ENCODE assay signal across 1 cellular context in the genomic region with DNA sequence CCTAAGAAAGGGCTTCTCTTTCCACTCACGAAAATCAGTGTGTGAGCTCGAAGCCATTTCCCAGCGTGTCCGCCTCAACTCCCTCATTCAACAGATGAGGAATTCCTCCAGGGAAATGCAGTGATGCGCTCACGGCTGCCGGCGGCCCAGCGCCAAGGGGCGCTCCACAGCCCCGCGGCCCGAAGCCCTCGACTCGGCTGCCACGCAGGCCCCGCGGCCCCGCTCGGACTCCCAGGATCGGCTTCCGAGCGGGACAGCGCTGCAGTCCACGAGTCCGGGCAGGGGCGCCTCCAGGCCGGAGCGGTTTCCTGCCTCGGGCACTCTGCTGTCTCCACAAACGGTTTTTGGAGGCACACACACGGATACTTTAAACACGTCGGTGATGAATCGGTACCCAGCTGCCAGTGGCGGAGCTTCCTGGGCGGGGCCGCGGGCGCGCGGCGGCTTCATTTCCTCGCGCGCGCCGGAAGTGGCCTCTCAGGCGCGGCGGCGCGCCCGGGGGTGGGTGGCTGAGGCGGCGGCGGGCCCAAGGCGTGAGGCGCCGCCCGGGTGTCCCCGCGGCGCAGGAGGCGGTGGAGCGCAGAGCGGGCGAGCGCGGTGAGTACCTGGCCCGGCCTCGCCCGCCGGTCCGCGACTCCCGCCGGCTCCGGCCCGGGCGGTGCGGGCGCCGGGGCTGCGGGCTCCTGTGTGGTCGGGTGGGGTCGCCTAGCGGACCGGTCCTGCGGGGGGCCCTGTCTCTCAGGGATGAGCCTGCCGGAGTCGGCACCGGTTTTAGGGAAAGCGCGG.
A peak's percentile ranks its signal among the peaks of the same experiment; 100 is the strongest.
TF ChIP-seq lines count a peak whose summit lies in the region.

A gene with protein sequence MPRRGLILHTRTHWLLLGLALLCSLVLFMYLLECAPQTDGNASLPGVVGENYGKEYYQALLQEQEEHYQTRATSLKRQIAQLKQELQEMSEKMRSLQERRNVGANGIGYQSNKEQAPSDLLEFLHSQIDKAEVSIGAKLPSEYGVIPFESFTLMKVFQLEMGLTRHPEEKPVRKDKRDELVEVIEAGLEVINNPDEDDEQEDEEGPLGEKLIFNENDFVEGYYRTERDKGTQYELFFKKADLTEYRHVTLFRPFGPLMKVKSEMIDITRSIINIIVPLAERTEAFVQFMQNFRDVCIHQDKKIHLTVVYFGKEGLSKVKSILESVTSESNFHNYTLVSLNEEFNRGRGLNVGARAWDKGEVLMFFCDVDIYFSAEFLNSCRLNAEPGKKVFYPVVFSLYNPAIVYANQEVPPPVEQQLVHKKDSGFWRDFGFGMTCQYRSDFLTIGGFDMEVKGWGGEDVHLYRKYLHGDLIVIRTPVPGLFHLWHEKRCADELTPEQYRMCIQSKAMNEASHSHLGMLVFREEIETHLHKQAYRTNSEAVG (plus strand): TSS at position 475 of the 786 bp plus-strand sequence. CDS start 16,705 bp downstream, outside the sequence.

TF ChIP-seq in HepG2, 621 proteins besides CTCF, POLR2A, EP300 and RAD21 (continued from another document and continues in another):
- TF ChIP-seq, protein P1, sequence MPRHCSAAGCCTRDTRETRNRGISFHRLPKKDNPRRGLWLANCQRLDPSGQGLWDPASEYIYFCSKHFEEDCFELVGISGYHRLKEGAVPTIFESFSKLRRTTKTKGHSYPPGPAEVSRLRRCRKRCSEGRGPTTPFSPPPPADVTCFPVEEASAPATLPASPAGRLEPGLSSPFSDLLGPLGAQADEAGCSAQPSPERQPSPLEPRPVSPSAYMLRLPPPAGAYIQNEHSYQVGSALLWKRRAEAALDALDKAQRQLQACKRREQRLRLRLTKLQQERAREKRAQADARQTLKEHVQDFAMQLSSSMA (CRISPR knock-in tag; IDR thresholded peaks at IDR 0.05): peak; percentile 66; the same call in 1 of the 2 replicates
- TF ChIP-seq TBX2 (CRISPR knock-in tag; IDR thresholded peaks at IDR 0.05; ENCODE audit: borderline replicate concordance) (peak; percentile 58; the same call in 1 of the 2 replicates), TGIF2 (CRISPR knock-in tag; IDR thresholded peaks at IDR 0.05) (no peak), PHB2 (IDR thresholded peaks at IDR 0.05; ENCODE audit: partially characterized antibody) (no peak), NR2F6 (IDR thresholded peaks at IDR 0.05) (no peak), NR2F6 (CRISPR knock-in tag; IDR thresholded peaks at IDR 0.05) (no peak), ZNF260 (CRISPR knock-in tag; IDR thresholded peaks at IDR 0.05; ENCODE audit: borderline replicate concordance, low read depth) (no peak), GTF3A (CRISPR knock-in tag; conservative IDR thresholded peaks at IDR 0.05) (no peak), SUZ12 (IDR thresholded peaks at IDR 0.05; ENCODE audit: low read depth, low read length) (no peak), CBX2 (IDR thresholded peaks at IDR 0.05; ENCODE audit: low read depth, low read length) (no peak), CBX2 (CRISPR knock-in tag; IDR thresholded peaks at IDR 0.05; ENCODE audit: low read depth) (no peak), ZNF383 (CRISPR knock-in tag; IDR thresholded peaks at IDR 0.05; ENCODE audit: borderline replicate concordance) (no peak), ZNF234 (CRISPR knock-in tag; conservative IDR thresholded peaks at IDR 0.05) (0 out of 2 replicates have a peak, but pooled peaks have one; percentile 52), ZNF207 (IDR thresholded peaks at IDR 0.05; ENCODE audit: borderline replicate concordance) (no peak), MEIS2 (CRISPR knock-in tag; IDR thresholded peaks at IDR 0.05) (no peak), SALL2 (CRISPR knock-in tag; IDR thresholded peaks at IDR 0.05) (no peak; the same call in 1 of the 2 replicates), MIXL1 (CRISPR knock-in tag; IDR thresholded peaks at IDR 0.05) (no peak), HNF4G (IDR thresholded peaks at IDR 0.05; ENCODE audit: borderline replicate concordance, low read depth, low read length) (no peak), HNF4G (CRISPR knock-in tag; IDR thresholded peaks at IDR 0.05; ENCODE audit: borderline replicate concordance, low read depth) (no peak), PRMT3 (CRISPR knock-in tag; IDR thresholded peaks at IDR 0.05; ENCODE audit: borderline replicate concordance, low read depth) (no peak), MAZ (IDR thresholded peaks at IDR 0.05; ENCODE audit: borderline replicate concordance, low read depth, low read length) (no peak), MAZ (CRISPR knock-in tag; IDR thresholded peaks at IDR 0.05; ENCODE audit: low read depth) (peak; percentile 81), ZFY (CRISPR knock-in tag; IDR thresholded peaks at IDR 0.05) (peak; percentile 91), ZNF430 (CRISPR knock-in tag; IDR thresholded peaks at IDR 0.05) (peak; percentile 20; the same call in 1 of the 2 replicates), HOXA5 (CRISPR knock-in tag; IDR thresholded peaks at IDR 0.05) (no peak), ZNF451 (CRISPR knock-in tag; IDR thresholded peaks at IDR 0.05) (no peak), ZNF782 (CRISPR knock-in tag; IDR thresholded peaks at IDR 0.05; ENCODE audit: borderline replicate concordance) (no peak), ZNF547 (CRISPR knock-in tag; IDR thresholded peaks at IDR 0.05) (peak; percentile 88), KAT7 (CRISPR knock-in tag; IDR thresholded peaks at IDR 0.05; ENCODE audit: borderline replicate concordance) (peak; percentile 64; the same call in 1 of the 2 replicates), YEATS4 (CRISPR knock-in tag; IDR thresholded peaks at IDR 0.05; ENCODE audit: borderline replicate concordance) (peak; percentile 87; the same call in 1 of the 2 replicates), ZFP1 (CRISPR knock-in tag; IDR thresholded peaks at IDR 0.05) (no peak)
- TF ChIP-seq, protein P2, sequence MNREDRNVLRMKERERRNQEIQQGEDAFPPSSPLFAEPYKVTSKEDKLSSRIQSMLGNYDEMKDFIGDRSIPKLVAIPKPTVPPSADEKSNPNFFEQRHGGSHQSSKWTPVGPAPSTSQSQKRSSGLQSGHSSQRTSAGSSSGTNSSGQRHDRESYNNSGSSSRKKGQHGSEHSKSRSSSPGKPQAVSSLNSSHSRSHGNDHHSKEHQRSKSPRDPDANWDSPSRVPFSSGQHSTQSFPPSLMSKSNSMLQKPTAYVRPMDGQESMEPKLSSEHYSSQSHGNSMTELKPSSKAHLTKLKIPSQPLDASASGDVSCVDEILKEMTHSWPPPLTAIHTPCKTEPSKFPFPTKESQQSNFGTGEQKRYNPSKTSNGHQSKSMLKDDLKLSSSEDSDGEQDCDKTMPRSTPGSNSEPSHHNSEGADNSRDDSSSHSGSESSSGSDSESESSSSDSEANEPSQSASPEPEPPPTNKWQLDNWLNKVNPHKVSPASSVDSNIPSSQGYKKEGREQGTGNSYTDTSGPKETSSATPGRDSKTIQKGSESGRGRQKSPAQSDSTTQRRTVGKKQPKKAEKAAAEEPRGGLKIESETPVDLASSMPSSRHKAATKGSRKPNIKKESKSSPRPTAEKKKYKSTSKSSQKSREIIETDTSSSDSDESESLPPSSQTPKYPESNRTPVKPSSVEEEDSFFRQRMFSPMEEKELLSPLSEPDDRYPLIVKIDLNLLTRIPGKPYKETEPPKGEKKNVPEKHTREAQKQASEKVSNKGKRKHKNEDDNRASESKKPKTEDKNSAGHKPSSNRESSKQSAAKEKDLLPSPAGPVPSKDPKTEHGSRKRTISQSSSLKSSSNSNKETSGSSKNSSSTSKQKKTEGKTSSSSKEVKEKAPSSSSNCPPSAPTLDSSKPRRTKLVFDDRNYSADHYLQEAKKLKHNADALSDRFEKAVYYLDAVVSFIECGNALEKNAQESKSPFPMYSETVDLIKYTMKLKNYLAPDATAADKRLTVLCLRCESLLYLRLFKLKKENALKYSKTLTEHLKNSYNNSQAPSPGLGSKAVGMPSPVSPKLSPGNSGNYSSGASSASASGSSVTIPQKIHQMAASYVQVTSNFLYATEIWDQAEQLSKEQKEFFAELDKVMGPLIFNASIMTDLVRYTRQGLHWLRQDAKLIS (CRISPR knock-in tag; IDR thresholded peaks at IDR 0.05): no peak
- TF ChIP-seq, protein P3, sequence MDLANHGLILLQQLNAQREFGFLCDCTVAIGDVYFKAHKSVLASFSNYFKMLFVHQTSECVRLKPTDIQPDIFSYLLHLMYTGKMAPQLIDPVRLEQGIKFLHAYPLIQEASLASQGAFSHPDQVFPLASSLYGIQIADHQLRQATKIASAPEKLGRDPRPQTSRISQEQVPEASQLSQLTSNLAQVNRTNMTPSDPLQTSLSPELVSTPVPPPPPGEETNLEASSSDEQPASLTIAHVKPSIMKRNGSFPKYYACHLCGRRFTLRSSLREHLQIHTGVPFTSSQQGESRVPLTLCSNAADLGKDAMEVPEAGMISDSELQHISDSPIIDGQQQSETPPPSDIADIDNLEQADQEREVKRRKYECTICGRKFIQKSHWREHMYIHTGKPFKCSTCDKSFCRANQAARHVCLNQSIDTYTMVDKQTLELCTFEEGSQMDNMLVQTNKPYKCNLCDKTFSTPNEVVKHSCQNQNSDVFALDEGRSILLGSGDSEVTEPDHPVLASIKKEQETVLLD (CRISPR knock-in tag; IDR thresholded peaks at IDR 0.05; ENCODE audit: low read depth): 0 out of 2 replicates have a peak, but pooled peaks have one; percentile 18
- TF ChIP-seq, protein P4, sequence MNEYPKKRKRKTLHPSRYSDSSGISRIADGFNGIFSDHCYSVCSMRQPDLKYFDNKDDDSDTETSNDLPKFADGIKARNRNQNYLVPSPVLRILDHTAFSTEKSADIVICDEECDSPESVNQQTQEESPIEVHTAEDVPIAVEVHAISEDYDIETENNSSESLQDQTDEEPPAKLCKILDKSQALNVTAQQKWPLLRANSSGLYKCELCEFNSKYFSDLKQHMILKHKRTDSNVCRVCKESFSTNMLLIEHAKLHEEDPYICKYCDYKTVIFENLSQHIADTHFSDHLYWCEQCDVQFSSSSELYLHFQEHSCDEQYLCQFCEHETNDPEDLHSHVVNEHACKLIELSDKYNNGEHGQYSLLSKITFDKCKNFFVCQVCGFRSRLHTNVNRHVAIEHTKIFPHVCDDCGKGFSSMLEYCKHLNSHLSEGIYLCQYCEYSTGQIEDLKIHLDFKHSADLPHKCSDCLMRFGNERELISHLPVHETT (CRISPR knock-in tag; conservative IDR thresholded peaks at IDR 0.05): no peak
- TF ChIP-seq, protein P5, sequence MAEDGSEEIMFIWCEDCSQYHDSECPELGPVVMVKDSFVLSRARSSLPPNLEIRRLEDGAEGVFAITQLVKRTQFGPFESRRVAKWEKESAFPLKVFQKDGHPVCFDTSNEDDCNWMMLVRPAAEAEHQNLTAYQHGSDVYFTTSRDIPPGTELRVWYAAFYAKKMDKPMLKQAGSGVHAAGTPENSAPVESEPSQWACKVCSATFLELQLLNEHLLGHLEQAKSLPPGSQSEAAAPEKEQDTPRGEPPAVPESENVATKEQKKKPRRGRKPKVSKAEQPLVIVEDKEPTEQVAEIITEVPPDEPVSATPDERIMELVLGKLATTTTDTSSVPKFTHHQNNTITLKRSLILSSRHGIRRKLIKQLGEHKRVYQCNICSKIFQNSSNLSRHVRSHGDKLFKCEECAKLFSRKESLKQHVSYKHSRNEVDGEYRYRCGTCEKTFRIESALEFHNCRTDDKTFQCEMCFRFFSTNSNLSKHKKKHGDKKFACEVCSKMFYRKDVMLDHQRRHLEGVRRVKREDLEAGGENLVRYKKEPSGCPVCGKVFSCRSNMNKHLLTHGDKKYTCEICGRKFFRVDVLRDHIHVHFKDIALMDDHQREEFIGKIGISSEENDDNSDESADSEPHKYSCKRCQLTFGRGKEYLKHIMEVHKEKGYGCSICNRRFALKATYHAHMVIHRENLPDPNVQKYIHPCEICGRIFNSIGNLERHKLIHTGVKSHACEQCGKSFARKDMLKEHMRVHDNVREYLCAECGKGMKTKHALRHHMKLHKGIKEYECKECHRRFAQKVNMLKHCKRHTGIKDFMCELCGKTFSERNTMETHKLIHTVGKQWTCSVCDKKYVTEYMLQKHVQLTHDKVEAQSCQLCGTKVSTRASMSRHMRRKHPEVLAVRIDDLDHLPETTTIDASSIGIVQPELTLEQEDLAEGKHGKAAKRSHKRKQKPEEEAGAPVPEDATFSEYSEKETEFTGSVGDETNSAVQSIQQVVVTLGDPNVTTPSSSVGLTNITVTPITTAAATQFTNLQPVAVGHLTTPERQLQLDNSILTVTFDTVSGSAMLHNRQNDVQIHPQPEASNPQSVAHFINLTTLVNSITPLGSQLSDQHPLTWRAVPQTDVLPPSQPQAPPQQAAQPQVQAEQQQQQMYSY (CRISPR knock-in tag; IDR thresholded peaks at IDR 0.05): no peak
- TF ChIP-seq, protein P6, sequence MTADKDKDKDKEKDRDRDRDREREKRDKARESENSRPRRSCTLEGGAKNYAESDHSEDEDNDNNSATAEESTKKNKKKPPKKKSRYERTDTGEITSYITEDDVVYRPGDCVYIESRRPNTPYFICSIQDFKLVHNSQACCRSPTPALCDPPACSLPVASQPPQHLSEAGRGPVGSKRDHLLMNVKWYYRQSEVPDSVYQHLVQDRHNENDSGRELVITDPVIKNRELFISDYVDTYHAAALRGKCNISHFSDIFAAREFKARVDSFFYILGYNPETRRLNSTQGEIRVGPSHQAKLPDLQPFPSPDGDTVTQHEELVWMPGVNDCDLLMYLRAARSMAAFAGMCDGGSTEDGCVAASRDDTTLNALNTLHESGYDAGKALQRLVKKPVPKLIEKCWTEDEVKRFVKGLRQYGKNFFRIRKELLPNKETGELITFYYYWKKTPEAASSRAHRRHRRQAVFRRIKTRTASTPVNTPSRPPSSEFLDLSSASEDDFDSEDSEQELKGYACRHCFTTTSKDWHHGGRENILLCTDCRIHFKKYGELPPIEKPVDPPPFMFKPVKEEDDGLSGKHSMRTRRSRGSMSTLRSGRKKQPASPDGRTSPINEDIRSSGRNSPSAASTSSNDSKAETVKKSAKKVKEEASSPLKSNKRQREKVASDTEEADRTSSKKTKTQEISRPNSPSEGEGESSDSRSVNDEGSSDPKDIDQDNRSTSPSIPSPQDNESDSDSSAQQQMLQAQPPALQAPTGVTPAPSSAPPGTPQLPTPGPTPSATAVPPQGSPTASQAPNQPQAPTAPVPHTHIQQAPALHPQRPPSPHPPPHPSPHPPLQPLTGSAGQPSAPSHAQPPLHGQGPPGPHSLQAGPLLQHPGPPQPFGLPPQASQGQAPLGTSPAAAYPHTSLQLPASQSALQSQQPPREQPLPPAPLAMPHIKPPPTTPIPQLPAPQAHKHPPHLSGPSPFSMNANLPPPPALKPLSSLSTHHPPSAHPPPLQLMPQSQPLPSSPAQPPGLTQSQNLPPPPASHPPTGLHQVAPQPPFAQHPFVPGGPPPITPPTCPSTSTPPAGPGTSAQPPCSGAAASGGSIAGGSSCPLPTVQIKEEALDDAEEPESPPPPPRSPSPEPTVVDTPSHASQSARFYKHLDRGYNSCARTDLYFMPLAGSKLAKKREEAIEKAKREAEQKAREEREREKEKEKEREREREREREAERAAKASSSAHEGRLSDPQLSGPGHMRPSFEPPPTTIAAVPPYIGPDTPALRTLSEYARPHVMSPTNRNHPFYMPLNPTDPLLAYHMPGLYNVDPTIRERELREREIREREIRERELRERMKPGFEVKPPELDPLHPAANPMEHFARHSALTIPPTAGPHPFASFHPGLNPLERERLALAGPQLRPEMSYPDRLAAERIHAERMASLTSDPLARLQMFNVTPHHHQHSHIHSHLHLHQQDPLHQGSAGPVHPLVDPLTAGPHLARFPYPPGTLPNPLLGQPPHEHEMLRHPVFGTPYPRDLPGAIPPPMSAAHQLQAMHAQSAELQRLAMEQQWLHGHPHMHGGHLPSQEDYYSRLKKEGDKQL (CRISPR knock-in tag; IDR thresholded peaks at IDR 0.05; ENCODE audit: low read depth): no peak
- TF ChIP-seq, protein P7, sequence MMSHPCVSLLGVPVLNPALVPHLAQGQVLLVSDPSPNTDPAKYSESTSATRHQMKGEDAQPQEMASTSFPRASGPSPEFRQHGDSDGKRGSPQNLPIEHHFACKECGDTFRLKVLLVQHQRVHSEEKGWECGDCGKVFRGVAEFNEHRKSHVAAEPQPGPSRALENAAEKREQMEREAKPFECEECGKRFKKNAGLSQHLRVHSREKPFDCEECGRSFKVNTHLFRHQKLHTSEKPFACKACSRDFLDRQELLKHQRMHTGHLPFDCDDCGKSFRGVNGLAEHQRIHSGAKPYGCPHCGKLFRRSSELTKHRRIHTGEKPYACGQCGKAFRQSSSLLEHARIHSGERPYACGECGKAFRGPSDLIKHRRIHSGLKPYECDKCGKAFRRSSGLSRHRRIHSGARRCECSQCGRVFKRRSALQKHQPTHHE (CRISPR knock-in tag; IDR thresholded peaks at IDR 0.05; ENCODE audit: borderline replicate concordance): 0 out of 2 replicates have a peak, but pooled peaks have one; percentile 35
